In genomic region chr9:121569266-121569648, GRCh38 we compare ENCODE assay signal across 21 cellular contexts.
DNase-seq lines count a peak whose midpoint lies in the region; ATAC-seq, FAIRE-seq and TF ChIP-seq lines count a peak whose summit lies in the region.
"Had no signal": no experiment of that assay in that cellular context is flagged by ENCODE, and none has a peak within 500 bp of the region (broad histone marks: within the 10 kb centered on the region; RNA-seq: fewer than 3 reads in every experiment).

No MANE protein-coding gene starts in this region.

- H3K4me1 ChIP-seq in GM23248 (ENCODE audit: insufficient read depth): peaks cover 31% of the 10 kb centered on the region
- H3K4me1 ChIP-seq in HepG2 (ENCODE audit: insufficient read depth, low read length): no peaks in the 10 kb centered on the region; the same call in 1 of the 2 replicates

- ATAC-seq in HepG2 (no peak), HG02852 (IDR thresholded peaks at IDR 0.05; ENCODE audit: unreplicated experiment) (no peak)
- ATAC-seq: naive thymus-derived CD4-positive, alpha-beta T cell; stimulated activated naive CD8-positive, alpha-beta T cell treated with anti-CD3 and anti-CD28 coated beads, Interleukin-15, Interleukin-2, amounts not matched to agents 100 U/mL and 50 U/mL, for 24 hours; T-cell had no signal

- H3K9me2 ChIP-seq in GM23248 (ENCODE audit: insufficient read depth): no peaks in the 10 kb centered on the region

- H2AFZ ChIP-seq in GM23248 (no peak overlapping the region), HepG2 (ENCODE audit: low read length) (no peak overlapping the region)

- intact Hi-C loops in HepG2 (cut with micrococcal nuclease; ENCODE audit: unreplicated experiment): no loop called here

- no peak for TF ChIP-seq CTCF in HepG2 (CRISPR knock-in tag; IDR thresholded peaks at IDR 0.05)

- no peak for FAIRE-seq in HepG2 (lab: Jason Lieb, UNC)
- FAIRE-seq: keratinocyte, pancreas, TTC549 had no signal

- DNase-seq in GM23248 (peak; percentile 11), HepG2 (ENCODE audit: low spot score) (no peak), SIG-M5 (lab: John Stamatoyannopoulos, UW) (no peak), DMS153 (lab: John Stamatoyannopoulos, UW) (no peak)
- DNase-seq in activated CD8-positive, alpha-beta memory T cell treated with anti-CD3 and anti-CD28 coated beads for 24 hours: no peak
- DNase-seq: brain microvascular endothelial cell; foreskin fibroblast; mammary epithelial cell; naive thymus-derived CD4-positive, alpha-beta T cell; NCI-H1436; NCI-H524; RPMI8226; stimulated activated naive CD8-positive, alpha-beta T cell treated with anti-CD3 and anti-CD28 coated beads, Interleukin-15, Interleukin-2, amounts not matched to agents 100 U/mL and 50 U/mL, for 24 hours; T-cell; upper lobe of left lung had no signal

- no TSS peak for BruUV-seq in HepG2 (replicated peaks; lab: Mats Ljungman, UMichigan)

- in situ Hi-C loops in GM23248 (cut with MboI) (no loop called here), HepG2 (cut with HindIII; ENCODE audit: extremely low pct_ligation_motif_present, low pct_unique_long_range_greater_than_20kb) (no loop called here)

- no peak for TF ChIP-seq RAD21 in HepG2 (CRISPR knock-in tag; IDR thresholded peaks at IDR 0.05)

- peaks cover 32% of the 10 kb centered on the region for H3F3A ChIP-seq in GM23248 (ENCODE audit: insufficient read depth)

- H3K36me3 ChIP-seq in GM23248 (ENCODE audit: low read depth): no peaks in the 10 kb centered on the region
- H3K36me3 ChIP-seq in HepG2 (replicated peaks in 1 of 2; ENCODE audit: control insufficient read depth in 1 of 2, insufficient read depth in 2 of 2, low read length in 2 of 2): no peaks in the 10 kb centered on the region
- H3K36me3 ChIP-seq: brain microvascular endothelial cell, pancreas, upper lobe of left lung had no signal

- TF ChIP-seq EP300 in HepG2 (IDR thresholded peaks at IDR 0.05; ENCODE audit: low read depth in 2 of 2, low read length in 2 of 2) (no peak), HepG2 (CRISPR knock-in tag; IDR thresholded peaks at IDR 0.05; ENCODE audit: borderline replicate concordance) (no peak)

- H3K27ac ChIP-seq in GM23248 (no peak overlapping the region), angular gyrus (ENCODE audit: low read depth, low read length) (peak overlapping the region; percentile 78), HepG2 (ENCODE audit: extremely low read length, insufficient read depth, low read length) (no peak overlapping the region), skin epidermis (peak overlapping the region in 12 of 21 experiments; percentile 20 to 81 (median 70))
- H3K27ac ChIP-seq: brain microvascular endothelial cell, upper lobe of left lung had no signal

- no peaks in the 10 kb centered on the region for H3K79me2 ChIP-seq in GM23248 (ENCODE audit: insufficient read depth)
- no peaks in the 10 kb centered on the region for H3K79me2 ChIP-seq in HepG2 (ENCODE audit: insufficient read depth, low read length)

- H4K20me1 ChIP-seq in GM23248 (ENCODE audit: insufficient read depth) (no peaks in the 10 kb centered on the region), HepG2 (ENCODE audit: insufficient read depth, low read length) (no peaks in the 10 kb centered on the region)

- CTCF ChIA-PET in HepG2 (lab: Yijun Ruan, JAX; ENCODE audit: low intra/inter-chr PET ratio, low total read pairs): no interaction called here

- WGBS in GM23248 (ENCODE audit: low coverage in 1 of 2, low lambda C conversion rate in 2 of 2, missing lambda C conversion rate in 2 of 2), 2 experiments: 57 to 60% methylated on average over 3 of the region's 3 CpGs
- WGBS in HepG2 (ENCODE audit: low lambda C conversion rate): 32% methylated on average over 3 of the region's 3 CpGs

- no peak for TF ChIP-seq POLR2A in HepG2 (IDR thresholded peaks at IDR 0.05; ENCODE audit: insufficient read depth in 1 of 2, low read depth in 2 of 2, low read length in 2 of 2)

- H3K4me2 ChIP-seq in GM23248 (ENCODE audit: unreplicated experiment): no peak overlapping the region
- H3K4me2 ChIP-seq in HepG2 (ENCODE audit: low read depth, low read length): no peak overlapping the region

- POLR2A ChIA-PET in HepG2 (lab: Yijun Ruan, JAX): no interaction called here

- H3K4me3 ChIP-seq in GM23248 (no peak overlapping the region), HepG2 (replicated peaks in 1 of 3; ENCODE audit: insufficient read depth in 1 of 3, low read depth in 2 of 3, low read length in 3 of 3) (no peak overlapping the region), skin epidermis (no peak overlapping the region)
- H3K4me3 ChIP-seq: pancreas, upper lobe of left lung had no signal

- H3K27me3 ChIP-seq in GM23248 (replicated peaks; ENCODE audit: insufficient read depth) (no peaks in the 10 kb centered on the region), HepG2 (ENCODE audit: control insufficient read depth in 1 of 2, insufficient read depth in 2 of 2, low read length in 2 of 2) (peaks cover 14 to 62% of the 10 kb centered on the region in 2 experiments)
- H3K27me3 ChIP-seq: brain microvascular endothelial cell, pancreas, upper lobe of left lung had no signal

- H3K9ac ChIP-seq in GM23248 (no peak overlapping the region), HepG2 (ENCODE audit: insufficient read depth, low read depth, low read length) (no peak overlapping the region)

- H3K9me3 ChIP-seq in GM23248 (ENCODE audit: low read depth) (no peaks in the 10 kb centered on the region), HepG2 (ENCODE audit: low read length) (no peaks in the 10 kb centered on the region)
- H3K9me3 ChIP-seq: pancreas, upper lobe of left lung had no signal

TF ChIP-seq in HepG2, 621 proteins besides CTCF, POLR2A, EP300 and RAD21:
- peak; percentile 86 for TF ChIP-seq ZNF3 (CRISPR knock-in tag; IDR thresholded peaks at IDR 0.05)
- TF ChIP-seq ZFP36 (IDR thresholded peaks at IDR 0.05; ENCODE audit: borderline replicate concordance, low read depth, low read length, partially characterized antibody): peak; percentile 35
- TF ChIP-seq ZNF784 (CRISPR knock-in tag; IDR thresholded peaks at IDR 0.05; ENCODE audit: borderline replicate concordance): no peak
- TF ChIP-seq ZNF713 (CRISPR knock-in tag; IDR thresholded peaks at IDR 0.05): no peak

Comparison
In these comparisons a context has a peak if more than half of its experiments do, and no peak if none do; other contexts are left out.
1. H3K27ac ChIP-seq: peak in angular gyrus (single experiment) and skin epidermis (12 of 21); none in GM23248 (single experiment) and HepG2 (single experiment).